16 cellular contexts compared by ENCODE assay signal in the genomic region with DNA sequence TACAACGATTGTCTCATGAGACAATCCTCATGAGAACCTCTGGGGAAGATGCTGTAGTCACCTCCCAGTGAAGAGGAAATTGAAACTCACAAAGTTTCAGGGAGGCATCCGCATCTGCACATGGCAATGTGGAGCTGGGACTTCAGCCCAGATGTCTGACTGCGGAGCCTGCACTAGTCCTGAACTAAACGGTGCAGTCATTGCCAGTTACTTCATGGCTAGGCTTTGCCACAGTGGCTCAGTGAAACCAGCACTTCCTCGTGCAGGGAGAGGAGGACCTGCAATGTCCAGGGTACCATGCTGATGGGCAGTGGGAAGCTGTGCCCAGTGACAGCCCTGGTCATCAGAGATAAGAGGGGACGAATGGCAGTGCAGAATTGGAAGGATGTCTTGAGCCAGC.
"Had no signal": no experiment of that assay in that cellular context is flagged by ENCODE, and none has a peak within 500 bp of the region (broad histone marks: within the 10 kb centered on the region; RNA-seq: fewer than 3 reads in every experiment).

No MANE protein-coding gene starts in this region.

- ATAC-seq: gastroesophageal sphincter; heart right ventricle; left colon; lower lobe of right lung; pancreas; stimulated activated effector memory CD8-positive, alpha-beta T cell treated with anti-CD3 and anti-CD28 coated beads, Interleukin-12 subunit alpha, Interleukin-12 subunit beta, amount 100 ng/mL, for 72 hours had no signal

- H3K36me3 Mint-ChIP-seq: mesothelial cell of epicardium had no signal

- H3K4me3 Mint-ChIP-seq: mesothelial cell of epicardium; neural crest cell; stimulated activated effector memory CD8-positive, alpha-beta T cell treated with anti-CD3 and anti-CD28 coated beads, Interleukin-12 subunit alpha, Interleukin-12 subunit beta, amount 100 ng/mL, for 72 hours had no signal

- DNase-seq: activated CD4-positive, alpha-beta T cell treated with anti-CD3 and anti-CD28 coated beads for 4 hours; activated CD8-positive, alpha-beta memory T cell treated with anti-CD3 and anti-CD28 coated beads for 24 hours; activated gamma-delta T cell treated with Interleukin-2 at 50 U/mL for 16 hours; heart right ventricle; left colon; lower lobe of right lung; pancreas; sigmoid colon; spleen; SW 1271 had no signal

- H3K27ac ChIP-seq: epithelial cell of prostate, gastroesophageal sphincter, heart right ventricle, lower lobe of right lung, pancreas, sigmoid colon, spleen, VCaP had no signal

- H3K4me3 ChIP-seq: gastroesophageal sphincter, heart right ventricle, lower lobe of right lung, pancreas, sigmoid colon, spleen had no signal

- H3K27ac Mint-ChIP-seq: mesothelial cell of epicardium; stimulated activated effector memory CD8-positive, alpha-beta T cell treated with anti-CD3 and anti-CD28 coated beads, Interleukin-12 subunit alpha, Interleukin-12 subunit beta, amount 100 ng/mL, for 72 hours had no signal

- H3K4me1 Mint-ChIP-seq: neural crest cell had no signal

- H3K27me3 ChIP-seq: gastroesophageal sphincter, heart right ventricle, pancreas, sigmoid colon, spleen had no signal
